Comparison of ENCODE assay signal across 8 cellular contexts in genomic region chr17:50425682-50426471, GRCh38. TPM values are rescaled to one million over a fixed set of nuclear protein-coding genes. Genes with fewer than 3 reads are reported as not detected.
DNase-seq lines count a peak whose midpoint lies in the region; ATAC-seq and TF ChIP-seq lines count a peak whose summit lies in the region.

ACSF2 (plus strand) TSS chr17:50426218; CDS start chr17:50426262, 44 bp downstream.

- intact Hi-C loops in Caco-2 (cut with micrococcal nuclease; ENCODE audit: unreplicated experiment) = no loop called here
- intact Hi-C loops in activated CD4-positive, alpha-beta memory T cell treated with anti-CD3 and anti-CD28 coated beads for 36 hours (cut with micrococcal nuclease) = loop anchor here (1.0 to 2.0 kb wide), 2 partner anchors 53 to 116 kb away; partner anchors contain the start of gene RSAD1

- H3K9me3 Mint-ChIP-seq in Caco-2 (ENCODE audit: unreplicated experiment) = no peaks in the 10 kb centered on the region
- H3K9me3 Mint-ChIP-seq in activated CD4-positive, alpha-beta memory T cell treated with anti-CD3 and anti-CD28 coated beads for 36 hours = no peaks in the 10 kb centered on the region
- H3K9me3 Mint-ChIP-seq in memory B cell = no peaks in the 10 kb centered on the region

- peak in 1 of 2 experiments; percentile 35 for TF ChIP-seq CTCF in Caco-2 (IDR thresholded peaks at IDR 0.05; ENCODE audit: insufficient read depth in 1 of 2, low read depth in 1 of 2, low read length in 1 of 2, severe bottlenecking in 1 of 2, unreplicated experiment in 1 of 2)

- H3K27me3 Mint-ChIP-seq in Caco-2 (ENCODE audit: insufficient read depth, unreplicated experiment) (no peaks in the 10 kb centered on the region), memory B cell (no peaks in the 10 kb centered on the region)
- H3K27me3 Mint-ChIP-seq in activated CD4-positive, alpha-beta memory T cell treated with anti-CD3 and anti-CD28 coated beads for 36 hours = no peaks in the 10 kb centered on the region

- H3K4me3 ChIP-seq in Caco-2 (ENCODE audit: low read depth, low read length) = peak within 1 kb of the TSS; percentile 74

- H3K4me3 Mint-ChIP-seq in Caco-2 (ENCODE audit: unreplicated experiment) (peak within 1 kb of the TSS; percentile 80), memory B cell (peak within 1 kb of the TSS; percentile 91)
- peak within 1 kb of the TSS; percentile 81 for H3K4me3 Mint-ChIP-seq in activated CD4-positive, alpha-beta memory T cell treated with anti-CD3 and anti-CD28 coated beads for 36 hours

- POLR2A ChIA-PET in Caco-2 (lab: Charles Lee) = interaction anchor here (0.5 to 1.6 kb wide), 6 partner anchors 17 to 694 kb away, joined by 4 to 9 read pairs (median 6); partner anchors contain the start of genes LRRC59 and PPP1R9B
- POLR2A ChIA-PET in activated CD4-positive, alpha-beta memory T cell treated with anti-CD3 and anti-CD28 coated beads for 36 hours (lab: Charles Lee) = interaction anchor here (0.9 to 1.4 kb wide), 7 partner anchors 9 to 64 kb away, joined by 3 to 12 read pairs (median 3); partner anchors contain the start of gene LRRC59

- H3K27me3 ChIP-seq in Caco-2 (replicated peaks; ENCODE audit: control insufficient read depth, insufficient read depth, low read length) = no peaks in the 10 kb centered on the region

- TSS peak; percentile 60 for BruUV-seq in Caco-2 (replicated peaks; lab: Mats Ljungman, UMichigan)

- ATAC-seq in GM21786 (IDR thresholded peaks at IDR 0.05; ENCODE audit: unreplicated experiment) = peak; percentile 32
- peak; percentile 82 for ATAC-seq in memory B cell (ENCODE audit: low read depth)
- no peak for ATAC-seq in HG03457 (IDR thresholded peaks at IDR 0.05; ENCODE audit: unreplicated experiment)

- H3K36me3 Mint-ChIP-seq in Caco-2 (ENCODE audit: insufficient read depth, unreplicated experiment) (peaks cover 6% of the 10 kb centered on the region), memory B cell (no peaks in the 10 kb centered on the region)
- no peaks in the 10 kb centered on the region for H3K36me3 Mint-ChIP-seq in activated CD4-positive, alpha-beta memory T cell treated with anti-CD3 and anti-CD28 coated beads for 36 hours

- H3K9me3 ChIP-seq in Caco-2 = no peaks in the 10 kb centered on the region

- peak; percentile 92 to 93 for DNase-seq in Caco-2
- peak; percentile 65 for DNase-seq in NCI-H2171 (lab: John Stamatoyannopoulos, UW)
- peak; percentile 83 for DNase-seq in activated CD4-positive, alpha-beta memory T cell treated with anti-CD3 and anti-CD28 coated beads for 36 hours
- peak; percentile 54 for DNase-seq in effector CD8-positive, alpha-beta T cell (lab: John Stamatoyannopoulos, UW)
- DNase-seq in memory B cell (ENCODE audit: low spot score in 2 of 2) = peak; percentile 49 to 61
- DNase-seq in stimulated activated CD8-positive, alpha-beta memory T cell treated with anti-CD3 and anti-CD28 coated beads, Interleukin-15, amount 100 ng/mL, for 1 hour (ENCODE audit: low read depth) = peak; percentile 49

- H3K4me1 ChIP-seq in Caco-2 = peaks cover 64% of the 10 kb centered on the region

- CTCF ChIA-PET in Caco-2 (lab: Charles Lee) = interaction anchor here (0.6 to 3.6 kb wide), 16 partner anchors 9 to 420 kb away, joined by 3 to 40 read pairs (median 4); partner anchors contain the start of gene LRRC59
- CTCF ChIA-PET in activated CD4-positive, alpha-beta memory T cell treated with anti-CD3 and anti-CD28 coated beads for 36 hours (lab: Charles Lee) = interaction anchor here (0.6 to 3.6 kb wide), 4 partner anchors 14 to 357 kb away, joined by 3 to 27 read pairs (median 4); partner anchors contain the start of gene LRRC59

- H3K4me1 Mint-ChIP-seq in Caco-2 (ENCODE audit: low read depth, unreplicated experiment) (peaks cover 60% of the 10 kb centered on the region), memory B cell (peaks cover 28% of the 10 kb centered on the region)
- peaks cover 27% of the 10 kb centered on the region for H3K4me1 Mint-ChIP-seq in activated CD4-positive, alpha-beta memory T cell treated with anti-CD3 and anti-CD28 coated beads for 36 hours (ENCODE audit: low read depth)

- no peaks in the 10 kb centered on the region for H3K36me3 ChIP-seq in Caco-2 (ENCODE audit: control insufficient read depth, insufficient read depth, low read length)

- H3K27ac Mint-ChIP-seq in Caco-2 (ENCODE audit: unreplicated experiment) = peak within 1 kb of the TSS; percentile 54
- peak within 1 kb of the TSS; percentile 43 for H3K27ac Mint-ChIP-seq in activated CD4-positive, alpha-beta memory T cell treated with anti-CD3 and anti-CD28 coated beads for 36 hours
- peak within 1 kb of the TSS; percentile 74 for H3K27ac Mint-ChIP-seq in memory B cell

RNA-seq across cellular contexts. Expression of gene ACSF2, which starts in this region (rescaled TPM):
- total RNA-seq in Caco-2 (2022) = 135 and 161 TPM in 2 replicates
- 10 to 100 TPM; 20.1 to 23.6 TPM for total RNA-seq in activated CD4-positive, alpha-beta memory T cell treated with anti-CD3 and anti-CD28 coated beads for 36 hours
